Comparison of ENCODE assay signal across 1 cellular context in genomic region chr6:136609878-136610706, GRCh38.
TF ChIP-seq lines count a peak whose summit lies in the region.

No MANE protein-coding gene starts in this region.

TF ChIP-seq in HEK293, 187 proteins besides CTCF, POLR2A, EP300 and RAD21 (continued from another document):
- no peak for TF ChIP-seq ZSCAN18 (tag by site-specific recombination; IDR thresholded peaks at IDR 0.05)
- peak; percentile 82 for TF ChIP-seq ZNF24 (tag by site-specific recombination; IDR thresholded peaks at IDR 0.05)
- no peak for TF ChIP-seq ZNF302 (tag by site-specific recombination; IDR thresholded peaks at IDR 0.05; ENCODE audit: low read depth)
- peak; percentile 14; the same call in 1 of the 2 replicates for TF ChIP-seq ZBTB44 (tag by site-specific recombination; IDR thresholded peaks at IDR 0.05)
- no peak for TF ChIP-seq SCRT1 (tag by site-specific recombination; IDR thresholded peaks at IDR 0.05; ENCODE audit: borderline replicate concordance)
- TF ChIP-seq TRIM28 (IDR thresholded peaks at IDR 0.05; ENCODE audit: borderline replicate concordance, low read length) = peak; percentile 74; the same call in 1 of the 2 replicates
- peak; percentile 51; the same call in 1 of the 2 replicates for TF ChIP-seq BCL11A (tag by site-specific recombination; IDR thresholded peaks at IDR 0.05; ENCODE audit: low read depth)
- TF ChIP-seq ZNF37A (tag by site-specific recombination; IDR thresholded peaks at IDR 0.05) = no peak
- no peak for TF ChIP-seq ZNF146 (tag by site-specific recombination; IDR thresholded peaks at IDR 0.05)
- TF ChIP-seq ZNF426 (tag by site-specific recombination; IDR thresholded peaks at IDR 0.05) = no peak
- TF ChIP-seq ZNF274 (IDR thresholded peaks at IDR 0.05; ENCODE audit: low read length) = no peak
- TF ChIP-seq ZNF274 (tag by site-specific recombination; IDR thresholded peaks at IDR 0.05; ENCODE audit: borderline replicate concordance) = no peak
- TF ChIP-seq OSR2 (tag by site-specific recombination; IDR thresholded peaks at IDR 0.05) = peak; percentile 95
- peak; percentile 92 for TF ChIP-seq PRDM10 (tag by site-specific recombination; IDR thresholded peaks at IDR 0.05)
- no peak for TF ChIP-seq ZNF292 (tag by site-specific recombination; IDR thresholded peaks at IDR 0.05; ENCODE audit: borderline replicate concordance, low read depth)
- peak; percentile 58; the same call in 1 of the 2 replicates for TF ChIP-seq GFI1B (tag by site-specific recombination; IDR thresholded peaks at IDR 0.05)
- no peak for TF ChIP-seq ZNF76 (tag by site-specific recombination; IDR thresholded peaks at IDR 0.05; ENCODE audit: borderline replicate concordance, low read depth)
- peak; percentile 84 for TF ChIP-seq ZNF639 (tag by site-specific recombination; IDR thresholded peaks at IDR 0.05)
- TF ChIP-seq ZNF184 (tag by site-specific recombination; IDR thresholded peaks at IDR 0.05) = peak; percentile 62; the same call in 1 of the 2 replicates
- no peak for TF ChIP-seq ZNF266 (tag by site-specific recombination; IDR thresholded peaks at IDR 0.05; ENCODE audit: low read depth)
- peak; percentile 59; the same call in 1 of the 2 replicates for TF ChIP-seq ZFP69B (tag by site-specific recombination; IDR thresholded peaks at IDR 0.05)
- TF ChIP-seq ZNF16 (tag by site-specific recombination; IDR thresholded peaks at IDR 0.05; ENCODE audit: low read depth) = no peak
- TF ChIP-seq ZNF114 (tag by site-specific recombination; IDR thresholded peaks at IDR 0.05) = no peak
- no peak for TF ChIP-seq ZNF670 (tag by site-specific recombination; IDR thresholded peaks at IDR 0.05; ENCODE audit: low read depth)
- no peak for TF ChIP-seq ZNF530 (tag by site-specific recombination; IDR thresholded peaks at IDR 0.05; ENCODE audit: low read depth)
- TF ChIP-seq ZNF529 (tag by site-specific recombination; IDR thresholded peaks at IDR 0.05; ENCODE audit: insufficient replicate concordance) = no peak
- no peak for TF ChIP-seq ZNF544 (tag by site-specific recombination; IDR thresholded peaks at IDR 0.05)
- no peak for TF ChIP-seq MEIS1 (CRISPR knock-in tag; IDR thresholded peaks at IDR 0.05; ENCODE audit: borderline replicate concordance)
- peak; percentile 84 for TF ChIP-seq ZNF324 (tag by site-specific recombination; IDR thresholded peaks at IDR 0.05)
- no peak for TF ChIP-seq ZNF707 (tag by site-specific recombination; IDR thresholded peaks at IDR 0.05)
- no peak for TF ChIP-seq ZNF416 (tag by site-specific recombination; IDR thresholded peaks at IDR 0.05)
- TF ChIP-seq SETDB1 (IDR thresholded peaks at IDR 0.05; ENCODE audit: insufficient read length, low read length) = no peak
- no peak for TF ChIP-seq ZNF248 (tag by site-specific recombination; IDR thresholded peaks at IDR 0.05)
- TF ChIP-seq SCRT2 (tag by site-specific recombination; IDR thresholded peaks at IDR 0.05) = 0 out of 2 replicates have a peak, but pooled peaks have one; percentile 39
- TF ChIP-seq REST (tag by site-specific recombination; IDR thresholded peaks at IDR 0.05) = no peak
- peak; percentile 9; the same call in 1 of the 2 replicates for TF ChIP-seq ZNF654 (tag by site-specific recombination; IDR thresholded peaks at IDR 0.05; ENCODE audit: low read depth)
- TF ChIP-seq ZNF664 (tag by site-specific recombination; IDR thresholded peaks at IDR 0.05) = peak; percentile 69; the same call in 1 of the 2 replicates
- no peak for TF ChIP-seq ATF2 (tag by site-specific recombination; IDR thresholded peaks at IDR 0.05; ENCODE audit: low read depth)
- TF ChIP-seq ZNF341 (tag by site-specific recombination; IDR thresholded peaks at IDR 0.05; ENCODE audit: low read depth) = no peak
- TF ChIP-seq ZNF510 (tag by site-specific recombination; IDR thresholded peaks at IDR 0.05; ENCODE audit: insufficient replicate concordance) = no peak
- peak; percentile 44 for TF ChIP-seq ZNF335 (tag by site-specific recombination; conservative IDR thresholded peaks at IDR 0.05)
- TF ChIP-seq ZNF354C (tag by site-specific recombination; IDR thresholded peaks at IDR 0.05; ENCODE audit: borderline replicate concordance, low read depth) = no peak
- no peak for TF ChIP-seq ZNF555 (tag by site-specific recombination; conservative IDR thresholded peaks at IDR 0.05)
- TF ChIP-seq ZNF776 (tag by site-specific recombination; IDR thresholded peaks at IDR 0.05; ENCODE audit: borderline replicate concordance) = no peak
- no peak for TF ChIP-seq ZNF155 (tag by site-specific recombination; IDR thresholded peaks at IDR 0.05)
- no peak for TF ChIP-seq AEBP2 (tag by site-specific recombination; IDR thresholded peaks at IDR 0.05; ENCODE audit: borderline replicate concordance)
- no peak for TF ChIP-seq ZNF610 (tag by site-specific recombination; IDR thresholded peaks at IDR 0.05; ENCODE audit: borderline replicate concordance)
- TF ChIP-seq ZNF768 (tag by site-specific recombination; IDR thresholded peaks at IDR 0.05) = no peak
TF ChIP-seq in HEK293: peak in this region for 50.
